26 cellular contexts compared by ENCODE assay signal in the genomic region with DNA sequence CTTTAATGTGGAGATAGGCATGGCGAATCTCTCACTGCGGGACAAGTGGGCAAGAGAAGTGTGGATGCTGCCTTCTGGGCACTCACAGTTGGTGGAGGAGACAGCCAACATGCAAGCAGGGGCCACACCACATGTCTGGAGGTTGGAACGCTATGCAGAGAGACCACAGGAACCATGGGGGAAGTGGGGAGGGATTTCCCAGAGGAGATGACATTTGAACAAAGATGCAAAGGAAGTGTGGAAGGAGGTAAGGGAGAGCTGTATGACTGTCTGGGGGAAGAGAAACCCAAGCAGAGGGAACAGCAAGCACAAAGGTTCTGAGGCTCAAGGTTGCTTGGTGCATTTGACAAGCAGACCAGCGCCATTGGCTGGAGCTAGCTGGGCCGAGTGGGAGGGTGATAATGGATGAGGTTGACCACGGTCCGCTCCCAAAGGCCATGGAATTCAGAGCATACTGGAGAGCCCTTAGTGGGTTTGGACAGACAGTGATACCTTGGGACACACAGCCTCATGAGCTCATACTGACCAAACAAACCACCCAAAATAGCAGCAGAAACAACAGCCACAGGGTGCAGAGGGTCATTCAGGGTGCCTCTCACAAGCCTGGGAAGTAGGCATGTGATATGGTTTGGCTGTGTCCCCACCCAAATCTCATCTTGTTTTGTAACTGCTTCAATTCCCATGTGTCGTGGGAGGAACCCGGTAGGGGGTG. TPM values are rescaled to one million over a fixed set of nuclear protein-coding genes. Genes with fewer than 3 reads are reported as not detected.
DNase-seq lines count a peak whose midpoint lies in the region; ATAC-seq and TF ChIP-seq lines count a peak whose summit lies in the region.
"Had no signal": no experiment of that assay in that cellular context is flagged by ENCODE, and none has a peak within 500 bp of the region (broad histone marks: within the 10 kb centered on the region; RNA-seq: fewer than 3 reads in every experiment).

No MANE protein-coding gene starts in this region.

- no peaks in the 10 kb centered on the region for H3K36me3 ChIP-seq in BLaER1 treated with 17β-estradiol and CSF1 and Interleukin-3, amounts not matched to agents 10 nM and 100 nM
- H3K36me3 ChIP-seq: pancreas had no signal

- in situ Hi-C loops in SK-MEL-5 (cut with HindIII; ENCODE audit: low pct_unique_long_range_greater_than_20kb, low sequenced_read_pairs): no loop called here

- peaks cover 5 to 19% (median 14%) of the 10 kb centered on the region in 11 experiments; a peak in 17 of 22 replicates for H3K9me3 ChIP-seq in BLaER1 treated with 17β-estradiol and CSF1 and Interleukin-3, amounts not matched to agents 10 nM and 100 nM (replicated peaks in 1 of 11)
- H3K9me3 ChIP-seq: pancreas had no signal

- H3K9ac ChIP-seq in BLaER1 treated with 17β-estradiol and CSF1 and Interleukin-3, amounts not matched to agents 10 nM and 100 nM: no peak overlapping the region

- peak overlapping the region; percentile 57 to 76 (median 69) for H3K4me2 ChIP-seq in BLaER1 treated with 17β-estradiol and CSF1 and Interleukin-3, amounts not matched to agents 10 nM and 100 nM

- no peaks in the 10 kb centered on the region for H4K20me1 ChIP-seq in BLaER1 treated with 17β-estradiol and CSF1 and Interleukin-3, amounts not matched to agents 10 nM and 100 nM

- 0 out of 20 replicates have a peak overlapping the region, but pooled peaks of 1 of the 10 experiments have one; percentile 3 for H3K4me3 ChIP-seq in BLaER1 treated with 17β-estradiol and CSF1 and Interleukin-3, amounts not matched to agents 10 nM and 100 nM
- no peak overlapping the region for H3K4me3 ChIP-seq in fibroblast of villous mesenchyme (ENCODE audit: low read depth, low read length)
- H3K4me3 ChIP-seq: lung, pancreas had no signal

- DNase-seq in SK-MEL-5 (ENCODE audit: low read depth, low spot score) (peak; percentile 24), fibroblast of villous mesenchyme (ENCODE audit: low read depth) (peak; percentile 32)
- peak; percentile 18 for DNase-seq in stimulated activated CD8-positive, alpha-beta memory T cell treated with anti-CD3 and anti-CD28 coated beads, Interleukin-4, amount 100 ng/mL, for 48 hours
- no peak for DNase-seq in activated CD4-positive, alpha-beta T cell treated with anti-CD3 and anti-CD28 coated beads for 48 hours
- DNase-seq: ACHN; activated B cell treated with CpG ODN at 0.5 μM for 24 hours; activated gamma-delta T cell; anterior cingulate cortex; EL; HFFc6; naive B cell; NCI-H2081 treated with DMSO at 0.1 percent for 48 hours; NCI-H524 treated with DMSO at 0.1 percent for 48 hours; pancreas; SHP77 treated with DMSO at 0.1 percent for 48 hours; small intestine; stimulated activated CD4-positive, alpha-beta T cell treated with anti-CD3 and anti-CD28 coated beads, Interleukin-4, amount 100 ng/mL, for 4 hours; T-helper 2 cell; trophoblast cell had no signal

- H3K27ac ChIP-seq in BLaER1 treated with 17β-estradiol and CSF1 and Interleukin-3, amounts not matched to agents 10 nM and 100 nM: peak overlapping the region in 9 of 11 experiments; percentile 16 to 64 (median 34); a peak in 14 of 22 replicates
- H3K27ac ChIP-seq: pancreas had no signal

- H3K4me1 ChIP-seq in BLaER1 treated with 17β-estradiol and CSF1 and Interleukin-3, amounts not matched to agents 10 nM and 100 nM: peaks cover 41 to 60% (median 51%) of the 10 kb centered on the region in 10 experiments
- H3K4me1 ChIP-seq: pancreas had no signal

- no peaks in the 10 kb centered on the region for H3K27me3 ChIP-seq in BLaER1 treated with 17β-estradiol and CSF1 and Interleukin-3, amounts not matched to agents 10 nM and 100 nM
- H3K27me3 ChIP-seq: pancreas had no signal

- no peak for TF ChIP-seq CTCF in fibroblast of villous mesenchyme (IDR thresholded peaks at IDR 0.05; ENCODE audit: insufficient read depth, low read depth, low read length)

- ATAC-seq in GM19023 (IDR thresholded peaks at IDR 0.05; ENCODE audit: unreplicated experiment) (no peak), HG03439 (IDR thresholded peaks at IDR 0.05; ENCODE audit: unreplicated experiment) (no peak), GM19397 (IDR thresholded peaks at IDR 0.05; ENCODE audit: unreplicated experiment) (no peak)
- ATAC-seq: pancreas had no signal

RNA-seq across cellular contexts. Expression of gene FAM110A, which starts 7.6 kb away (rescaled TPM):
- total RNA-seq in SK-MEL-5 (2014; rRNA removed; shearing (Covaris generic)): 2.6 and 3.3 TPM in 2 replicates
- polyA plus RNA-seq in SK-MEL-5 (2015; cell fraction: cytosol; rRNA removed): 6.0 and 8.7 TPM in 2 replicates
- polyA plus RNA-seq in SK-MEL-5 (2015; cell fraction: nucleus; rRNA removed): 4.4 and 4.5 TPM in 2 replicates
- total RNA-seq in fibroblast of villous mesenchyme: 4.2 and 5.2 TPM in 2 replicates

RNA-seq across cellular contexts. Expression of gene SLC52A3, which starts 57.6 kb away (rescaled TPM):
- total RNA-seq in SK-MEL-5 (2014; rRNA removed; shearing (Covaris generic)): 0.03 and 0.11 TPM in 2 replicates
- polyA plus RNA-seq in SK-MEL-5 (2015; cell fraction: cytosol; rRNA removed): 0.08 and 0.15 TPM in 2 replicates
- 1.8 TPM in 1 of 2 replicates, not detected in the other for polyA plus RNA-seq in SK-MEL-5 (2015; cell fraction: nucleus; rRNA removed)
- total RNA-seq in fibroblast of villous mesenchyme: not detected in 2 replicates
- total RNA-seq: activated B cell treated with CpG ODN at 0.5 μM for 24 hours, endothelial cell of umbilical vein had no signal
- polyA plus RNA-seq: endothelial cell of umbilical vein, IgD-negative memory B cell had no signal
